ENCODE assay signal across 15 cellular contexts in the genomic region with DNA sequence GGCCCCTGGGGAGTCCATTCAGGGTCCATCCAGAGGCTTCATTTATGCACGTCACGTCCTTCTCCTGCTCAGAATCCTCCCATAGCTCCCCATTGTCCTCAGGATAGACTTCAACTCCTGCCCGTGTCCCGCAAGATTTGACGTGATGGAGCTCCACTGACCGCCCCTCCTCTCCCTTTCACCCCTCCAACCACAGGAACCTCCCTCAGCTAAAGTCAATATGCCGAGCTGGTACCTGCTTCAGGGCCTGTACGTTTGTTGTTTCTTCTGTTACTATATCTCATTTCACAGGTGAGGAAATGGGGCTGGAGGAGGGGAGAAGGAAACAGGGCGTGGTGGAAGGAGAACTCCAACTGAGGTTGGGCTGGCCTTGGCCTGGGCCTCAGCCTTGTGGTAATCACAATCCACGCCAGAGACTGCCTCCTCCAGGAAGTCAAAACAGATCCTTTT.
"Had no signal": no experiment of that assay in that cellular context is flagged by ENCODE, and none has a peak within 500 bp of the region (broad histone marks: within the 10 kb centered on the region; RNA-seq: fewer than 3 reads in every experiment).

No MANE protein-coding gene starts in this region.

- H3K4me3 Mint-ChIP-seq: activated T-cell treated with anti-CD3 and anti-CD28 coated beads, Interleukin-2, amount 50 U/mL, for 4 hours; stimulated activated memory B cell treated with anti-CD40 and anti-IgM and Interleukin-4, amounts not matched to agents 10 μg/mL and 1 μg/mL and 100 μg/mL, for 72 hours had no signal

- FAIRE-seq: bronchial epithelial cell, islet of Langerhans had no signal

- H3K27me3 ChIP-seq: left lung, transverse colon had no signal

- H3K27ac ChIP-seq: SK-N-MC, transverse colon had no signal

- DNase-seq: activated effector memory CD4-positive, alpha-beta T cell treated with anti-CD3 and anti-CD28 coated beads, Interleukin-2, amount 50 U/mL, for 16 hours; activated T-cell treated with anti-CD3 and anti-CD28 coated beads, Interleukin-2, amount 50 U/mL, for 4 hours; aorta; foreskin melanocyte; head of caudate nucleus; left lung; nucleus accumbens; right cardiac atrium; transverse colon had no signal

- H3K36me3 Mint-ChIP-seq: stimulated activated memory B cell treated with anti-CD40 and anti-IgM and Interleukin-4, amounts not matched to agents 10 μg/mL and 1 μg/mL and 100 μg/mL, for 72 hours had no signal

- H3K9me3 Mint-ChIP-seq: activated T-cell treated with anti-CD3 and anti-CD28 coated beads, Interleukin-2, amount 50 U/mL, for 4 hours had no signal

- H3K36me3 ChIP-seq: left lung, transverse colon had no signal

- H3K27ac Mint-ChIP-seq: progenitor cell of endocrine pancreas; stimulated activated memory B cell treated with anti-CD40 and anti-IgM and Interleukin-4, amounts not matched to agents 10 μg/mL and 1 μg/mL and 100 μg/mL, for 72 hours had no signal

- H3K9me3 ChIP-seq: left lung, transverse colon had no signal

- H3K4me3 ChIP-seq: left lung, SK-N-MC, smooth muscle cell, transverse colon had no signal
